Comparison of ENCODE assay signal across 16 cellular contexts in genomic region chr17:41315814-41316430, GRCh38. TPM values are rescaled to one million over a fixed set of nuclear protein-coding genes. Genes with fewer than 3 reads are reported as not detected.
"Had no signal": no experiment of that assay in that cellular context is flagged by ENCODE, and none has a peak within 500 bp of the region (broad histone marks: within the 10 kb centered on the region; RNA-seq: fewer than 3 reads in every experiment).

No MANE protein-coding gene starts in this region.

- H3K27me3 ChIP-seq: colonic mucosa had no signal

- ATAC-seq: activated CD8-positive, alpha-beta T cell treated with anti-CD3 and anti-CD28 coated beads for 36 hours; lower lobe of right lung; naive thymus-derived CD4-positive, alpha-beta T cell; sciatic nerve had no signal

- H3K27ac ChIP-seq: colonic mucosa, lower lobe of right lung had no signal

- DNase-seq: activated CD4-positive, alpha-beta T cell treated with anti-CD3 and anti-CD28 coated beads for 4 hours; activated CD8-positive, alpha-beta memory T cell treated with anti-CD3 and anti-CD28 coated beads, Interleukin-2, amount 50 U/mL, for 48 hours; activated CD8-positive, alpha-beta T cell treated with anti-CD3 and anti-CD28 coated beads for 36 hours; activated naive CD4-positive, alpha-beta T cell treated with anti-CD3 and anti-CD28 coated beads for 36 hours; colonic mucosa; lower lobe of right lung; naive thymus-derived CD4-positive, alpha-beta T cell; stimulated activated CD4-positive, alpha-beta T cell treated with anti-CD3 and anti-CD28 coated beads, Interleukin-2, amount 100 ng/mL, for 24 hours; stimulated activated naive CD4-positive, alpha-beta T cell; substantia nigra had no signal

- H3K9me3 ChIP-seq: colonic mucosa had no signal

- H3K36me3 ChIP-seq: colonic mucosa, lower lobe of right lung had no signal

- H3K4me3 ChIP-seq: colonic mucosa, lower lobe of right lung had no signal

- H3K4me1 ChIP-seq: colonic mucosa, lower lobe of right lung had no signal

RNA-seq across cellular contexts. Expression of gene KRTAP17-1, which starts 0.4 kb away (rescaled TPM):
- total RNA-seq: activated CD8-positive, alpha-beta T cell treated with anti-CD3 and anti-CD28 coated beads for 36 hours; activated naive CD4-positive, alpha-beta T cell treated with anti-CD3 and anti-CD28 coated beads for 36 hours; cardiac septum; colonic mucosa; kidney epithelial cell; lower lobe of right lung; mononuclear cell; naive thymus-derived CD4-positive, alpha-beta T cell; progenitor cell of endocrine pancreas; sciatic nerve; T-helper 1 cell treated with Interleukin-12 subunit alpha and Interleukin-12 subunit beta and Interleukin-4 antibody, amounts not matched to agents 30 ng/mL and 1 ng/mL, for 36 hours had no signal
- polyA plus RNA-seq: naive thymus-derived CD4-positive, alpha-beta T cell had no signal

RNA-seq across cellular contexts. Expression of gene KRTAP16-1, which starts 6.8 kb away (rescaled TPM):
- total RNA-seq: activated CD8-positive, alpha-beta T cell treated with anti-CD3 and anti-CD28 coated beads for 36 hours; cardiac septum; colonic mucosa; kidney epithelial cell; lower lobe of right lung; progenitor cell of endocrine pancreas; sciatic nerve; T-helper 1 cell treated with Interleukin-12 subunit alpha and Interleukin-12 subunit beta and Interleukin-4 antibody, amounts not matched to agents 30 ng/mL and 1 ng/mL, for 36 hours had no signal

RNA-seq across cellular contexts. Expression of gene KRTAP29-1, which starts 13.3 kb away (rescaled TPM):
- total RNA-seq: activated CD8-positive, alpha-beta T cell treated with anti-CD3 and anti-CD28 coated beads for 36 hours; activated naive CD4-positive, alpha-beta T cell treated with anti-CD3 and anti-CD28 coated beads for 36 hours; cardiac septum; colonic mucosa; kidney epithelial cell; lower lobe of right lung; mononuclear cell; naive thymus-derived CD4-positive, alpha-beta T cell; progenitor cell of endocrine pancreas; sciatic nerve; T-helper 1 cell treated with Interleukin-12 subunit alpha and Interleukin-12 subunit beta and Interleukin-4 antibody, amounts not matched to agents 30 ng/mL and 1 ng/mL, for 36 hours had no signal

RNA-seq across cellular contexts. Expression of gene KRT33A, which starts 34.7 kb away (rescaled TPM):
- total RNA-seq: activated CD8-positive, alpha-beta T cell treated with anti-CD3 and anti-CD28 coated beads for 36 hours; activated naive CD4-positive, alpha-beta T cell treated with anti-CD3 and anti-CD28 coated beads for 36 hours; cardiac septum; colonic mucosa; kidney epithelial cell; lower lobe of right lung; mononuclear cell; naive thymus-derived CD4-positive, alpha-beta T cell; progenitor cell of endocrine pancreas; sciatic nerve; T-helper 1 cell treated with Interleukin-12 subunit alpha and Interleukin-12 subunit beta and Interleukin-4 antibody, amounts not matched to agents 30 ng/mL and 1 ng/mL, for 36 hours had no signal
- polyA plus RNA-seq: naive thymus-derived CD4-positive, alpha-beta T cell had no signal

RNA-seq across cellular contexts. Expression of gene KRTAP9-7, which starts 40.4 kb away (rescaled TPM):
- total RNA-seq: activated CD8-positive, alpha-beta T cell treated with anti-CD3 and anti-CD28 coated beads for 36 hours; activated naive CD4-positive, alpha-beta T cell treated with anti-CD3 and anti-CD28 coated beads for 36 hours; cardiac septum; colonic mucosa; kidney epithelial cell; lower lobe of right lung; mononuclear cell; naive thymus-derived CD4-positive, alpha-beta T cell; progenitor cell of endocrine pancreas; sciatic nerve; T-helper 1 cell treated with Interleukin-12 subunit alpha and Interleukin-12 subunit beta and Interleukin-4 antibody, amounts not matched to agents 30 ng/mL and 1 ng/mL, for 36 hours had no signal
- polyA plus RNA-seq: naive thymus-derived CD4-positive, alpha-beta T cell had no signal
